In genomic region chr18:23397907-23398306, GRCh38 we compare ENCODE assay signal across 10 cellular contexts.
"Had no signal": no experiment of that assay in that cellular context is flagged by ENCODE, and none has a peak within 500 bp of the region (broad histone marks: within the 10 kb centered on the region; RNA-seq: fewer than 3 reads in every experiment).

No MANE protein-coding gene starts in this region.

- H3K4me3 ChIP-seq: hepatocyte, right atrium auricular region, SJCRH30, smooth muscle cell had no signal

- H3K9me3 ChIP-seq: right atrium auricular region, SJCRH30 had no signal

- H3K27ac ChIP-seq: brain microvascular endothelial cell, hepatocyte, right atrium auricular region, SJCRH30 had no signal

- H3K4me3 Mint-ChIP-seq: mesothelial cell of epicardium had no signal

- H3K27me3 ChIP-seq: brain microvascular endothelial cell, hepatocyte, right atrium auricular region, SJCRH30 had no signal

- H3K4me1 ChIP-seq: right atrium auricular region had no signal

- DNase-seq: activated gamma-delta T cell treated with Interleukin-2 at 50 U/mL for 16 hours; activated T-cell treated with anti-CD3 and anti-CD28 coated beads, Interleukin-2, amount 50 U/mL, for 1 hour; SJCRH30; SW 1271; trophoblast cell had no signal

- H3K36me3 ChIP-seq: right atrium auricular region, SJCRH30 had no signal

- H3K79me2 ChIP-seq: hepatocyte had no signal

- H3K4me2 ChIP-seq: hepatocyte, smooth muscle cell had no signal

- H2AFZ ChIP-seq: hepatocyte had no signal

- H3K27ac Mint-ChIP-seq: mesothelial cell of epicardium had no signal
